18 cellular contexts compared by ENCODE assay signal in the genomic region with DNA sequence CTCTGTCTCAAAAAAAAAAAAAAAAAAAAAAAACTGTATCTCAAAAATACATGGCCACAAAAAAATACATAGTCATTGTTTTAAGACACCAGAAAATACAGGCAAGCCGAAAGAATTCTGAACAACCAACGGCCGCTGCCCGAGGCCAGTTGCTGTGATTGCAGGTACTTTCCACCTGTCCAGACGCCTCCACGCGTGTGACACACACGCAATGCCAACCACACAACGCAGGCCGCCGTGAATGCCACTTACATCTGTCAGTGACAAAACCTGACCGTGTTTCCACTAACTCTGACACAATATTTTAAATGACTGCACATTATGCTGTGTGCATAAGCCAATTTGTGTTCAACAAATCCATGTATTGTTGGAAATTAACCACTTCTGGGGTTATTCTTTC.
"Had no signal": no experiment of that assay in that cellular context is flagged by ENCODE, and none has a peak within 500 bp of the region (broad histone marks: within the 10 kb centered on the region; RNA-seq: fewer than 3 reads in every experiment).

No MANE protein-coding gene starts in this region.

- H3K4me3 Mint-ChIP-seq: activated naive CD8-positive, alpha-beta T cell; activated T-helper 1 cell treated with anti-CD3 and anti-CD28 coated beads, Interleukin-12 subunit alpha, Interleukin-12 subunit beta, Interleukin-2, Interleukin-4 antibody, amounts not matched to agents 30 ng/mL and 10 ng/mL and 1 ng/mL, durations not matched to agents 14 hours and 24 hours and 36 hours; endodermal cell; natural killer cell; stimulated activated naive CD8-positive, alpha-beta T cell treated with anti-CD3 and anti-CD28 coated beads, Interleukin-15, Interleukin-2, amounts not matched to agents 100 ng/mL and 50 ng/mL, for 24 hours; type B pancreatic cell had no signal

- H3K27me3 ChIP-seq: cardiac muscle cell, hepatocyte, suprapubic skin had no signal

- H3K27ac Mint-ChIP-seq: activated naive CD8-positive, alpha-beta T cell; activated T-helper 1 cell treated with anti-CD3 and anti-CD28 coated beads, Interleukin-12 subunit alpha, Interleukin-12 subunit beta, Interleukin-2, Interleukin-4 antibody, amounts not matched to agents 30 ng/mL and 10 ng/mL and 1 ng/mL, durations not matched to agents 14 hours and 24 hours and 36 hours; natural killer cell; stimulated activated naive CD8-positive, alpha-beta T cell treated with anti-CD3 and anti-CD28 coated beads, Interleukin-15, Interleukin-2, amounts not matched to agents 100 ng/mL and 50 ng/mL, for 24 hours; type B pancreatic cell had no signal

- H3K36me3 Mint-ChIP-seq: activated naive CD8-positive, alpha-beta T cell; natural killer cell; type B pancreatic cell had no signal

- H3K36me3 ChIP-seq: cardiac muscle cell, suprapubic skin had no signal

- ATAC-seq: natural killer cell had no signal

- H3K27ac ChIP-seq: cardiac muscle cell, epithelial cell of prostate, suprapubic skin, VCaP had no signal

- H3K4me3 ChIP-seq: cardiac muscle cell, hepatocyte, lung, suprapubic skin had no signal

- H3K79me2 ChIP-seq: hepatocyte had no signal

- DNase-seq: activated CD4-positive, alpha-beta T cell treated with anti-CD3 and anti-CD28 coated beads, Interleukin-2, amount 50 U/mL, for 4 hours; activated CD4-positive, CD25-positive, alpha-beta regulatory T cell treated with anti-CD3 and anti-CD28 coated beads, Interleukin-2, amount 50 U/mL, for 72 hours; endodermal cell; foreskin fibroblast; natural killer cell; stimulated activated CD4-positive, alpha-beta T cell treated with anti-CD3 and anti-CD28 coated beads, Interleukin-2, amount 100 ng/mL, for 24 hours; T-helper 2 cell had no signal

- H3K9me3 ChIP-seq: suprapubic skin had no signal

- FAIRE-seq: islet of Langerhans had no signal

- H3K9me3 Mint-ChIP-seq: activated T-helper 1 cell treated with anti-CD3 and anti-CD28 coated beads, Interleukin-12 subunit alpha, Interleukin-12 subunit beta, Interleukin-2, Interleukin-4 antibody, amounts not matched to agents 30 ng/mL and 10 ng/mL and 1 ng/mL, durations not matched to agents 14 hours and 24 hours and 36 hours; endodermal cell; natural killer cell; stimulated activated naive CD8-positive, alpha-beta T cell treated with anti-CD3 and anti-CD28 coated beads, Interleukin-15, Interleukin-2, amounts not matched to agents 100 ng/mL and 50 ng/mL, for 24 hours; type B pancreatic cell had no signal

- H3K27me3 Mint-ChIP-seq: activated naive CD8-positive, alpha-beta T cell; type B pancreatic cell had no signal
